Comparison of ENCODE assay signal across 13 cellular contexts in the genomic region with DNA sequence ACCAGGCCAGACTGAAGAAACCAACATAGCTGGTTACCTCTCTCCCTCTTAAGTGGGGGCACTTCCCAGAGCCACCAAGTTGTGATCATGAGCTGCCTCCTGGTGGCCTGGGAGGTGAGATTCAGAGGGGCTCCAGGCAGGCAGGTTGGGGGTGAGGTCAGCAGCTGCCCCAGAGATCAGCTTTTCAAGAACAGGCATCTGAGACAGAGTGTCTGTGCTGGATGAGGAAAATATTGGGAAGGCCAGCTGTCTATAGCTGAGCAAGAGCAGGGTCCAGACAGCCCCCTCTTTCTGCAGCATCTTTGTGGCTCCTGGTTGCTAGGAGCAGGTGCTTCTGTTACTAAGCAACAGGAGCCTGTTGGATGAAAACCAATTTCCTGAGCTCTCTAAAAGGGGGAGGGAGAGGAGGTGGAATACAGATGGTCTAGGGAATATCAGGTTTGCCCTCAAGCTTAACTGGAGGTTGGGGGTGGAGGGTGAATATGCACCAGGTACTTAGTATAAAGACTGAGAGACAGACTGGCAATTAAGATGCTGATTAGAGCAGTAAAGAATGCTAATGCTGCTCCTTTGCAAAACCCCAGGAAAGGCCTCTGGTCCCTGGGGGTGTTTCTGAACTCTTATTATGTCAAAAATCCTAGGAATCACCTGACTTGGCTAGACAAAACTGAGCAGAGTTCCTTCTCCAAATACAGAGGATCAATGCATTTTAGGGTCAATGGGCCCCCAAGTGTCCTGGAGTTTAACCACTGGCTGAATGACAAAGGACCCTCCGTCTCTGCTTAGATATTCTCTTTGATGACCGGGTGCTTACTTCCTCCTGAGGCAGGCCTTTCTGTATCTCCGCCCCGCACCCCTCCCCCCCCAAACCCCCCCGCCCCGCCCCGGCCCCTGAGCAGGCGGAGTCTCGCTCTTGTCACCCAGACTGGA. TPM values are rescaled to one million over a fixed set of nuclear protein-coding genes. Genes with fewer than 3 reads are reported as not detected.
A peak's percentile ranks its signal among the peaks of the same experiment; 100 is the strongest.
DNase-seq lines count a peak whose midpoint lies in the region; ATAC-seq and TF ChIP-seq lines count a peak whose summit lies in the region.
"Had no signal": no experiment of that assay in that cellular context is flagged by ENCODE, and none has a peak within 500 bp of the region (broad histone marks: within the 10 kb centered on the region; RNA-seq: fewer than 3 reads in every experiment).

No MANE protein-coding gene starts in this region.

- peak; percentile 8 for DNase-seq in activated naive CD4-positive, alpha-beta T cell treated with anti-CD3 and anti-CD28 coated beads, Interleukin-2, amount 50 U/mL, for 16 hours
- no peak for DNase-seq in activated naive CD4-positive, alpha-beta T cell treated with anti-CD3 and anti-CD28 coated beads for 36 hours
- DNase-seq in NCI-H2171 treated with DMSO at 0.1 percent for 48 hours (lab: John Stamatoyannopoulos, UW) (peak; percentile 91), germinal center (ENCODE audit: low spot score) (peak; percentile 2), MM.1S (no peak), kidney tubule cell (ENCODE audit: low spot score) (no peak)
- DNase-seq: activated B cell treated with CpG ODN at 0.5 μM for 24 hours had no signal

- H3K36me3 ChIP-seq in MM.1S (replicated peaks; ENCODE audit: insufficient read depth, low read length) = no peaks in the 10 kb centered on the region
- H3K36me3 ChIP-seq: vagina had no signal

- no peak overlapping the region for H3K4me3 ChIP-seq in MM.1S (ENCODE audit: low read length)
- H3K4me3 ChIP-seq: vagina had no signal

- no peaks in the 10 kb centered on the region for H3F3A ChIP-seq in MM.1S (ENCODE audit: insufficient read depth, low read length)

- no peaks in the 10 kb centered on the region for H3K27me3 ChIP-seq in MM.1S (replicated peaks; ENCODE audit: insufficient read depth, low read length)
- H3K27me3 ChIP-seq: vagina had no signal

- CTCF ChIA-PET in activated naive CD4-positive, alpha-beta T cell treated with anti-CD3 and anti-CD28 coated beads for 36 hours (lab: Charles Lee) = interaction anchor here (0.6 kb wide), 1 partner anchor 1726 kb away, joined by 3 read pairs; no protein-coding TSS in a partner anchor

- intact Hi-C loops in activated naive CD4-positive, alpha-beta T cell treated with anti-CD3 and anti-CD28 coated beads for 36 hours (cut with micrococcal nuclease) = no loop called here

- TF ChIP-seq CTCF in MM.1S (IDR thresholded peaks at IDR 0.05; ENCODE audit: low read length) = no peak

- no peaks in the 10 kb centered on the region for H4K20me1 ChIP-seq in MM.1S (ENCODE audit: insufficient read depth, low read length)

- H3K9me3 Mint-ChIP-seq in activated naive CD4-positive, alpha-beta T cell treated with anti-CD3 and anti-CD28 coated beads for 36 hours = no peaks in the 10 kb centered on the region
- H3K9me3 Mint-ChIP-seq: activated B cell treated with CpG ODN at 0.5 μM for 24 hours; naive thymus-derived CD4-positive, alpha-beta T cell had no signal

- H3K27ac Mint-ChIP-seq in activated naive CD4-positive, alpha-beta T cell treated with anti-CD3 and anti-CD28 coated beads for 36 hours = no peak overlapping the region
- H3K27ac Mint-ChIP-seq: activated B cell treated with CpG ODN at 0.5 μM for 24 hours; naive thymus-derived CD4-positive, alpha-beta T cell had no signal

- no peaks in the 10 kb centered on the region for H3K79me2 ChIP-seq in MM.1S (ENCODE audit: low read length)

- no peak overlapping the region for H3K27ac ChIP-seq in MM.1S (ENCODE audit: low read length)
- H3K27ac ChIP-seq: vagina had no signal

- no peak overlapping the region for H2AFZ ChIP-seq in MM.1S (ENCODE audit: low read length)

- no peak overlapping the region for H3K4me3 Mint-ChIP-seq in activated naive CD4-positive, alpha-beta T cell treated with anti-CD3 and anti-CD28 coated beads for 36 hours
- H3K4me3 Mint-ChIP-seq: activated B cell treated with CpG ODN at 0.5 μM for 24 hours; naive thymus-derived CD4-positive, alpha-beta T cell had no signal

- H3K4me1 Mint-ChIP-seq in activated naive CD4-positive, alpha-beta T cell treated with anti-CD3 and anti-CD28 coated beads for 36 hours (ENCODE audit: low read depth) = no peaks in the 10 kb centered on the region
- H3K4me1 Mint-ChIP-seq: activated B cell treated with CpG ODN at 0.5 μM for 24 hours had no signal

- H3K4me2 ChIP-seq in MM.1S (ENCODE audit: low read depth, low read length) = no peak overlapping the region

- no peaks in the 10 kb centered on the region for H3K9me2 ChIP-seq in MM.1S (replicated peaks; ENCODE audit: insufficient read depth, low read length)

- no peak overlapping the region for H3K9ac ChIP-seq in MM.1S (ENCODE audit: low read length)

- H3K36me3 Mint-ChIP-seq in activated naive CD4-positive, alpha-beta T cell treated with anti-CD3 and anti-CD28 coated beads for 36 hours (ENCODE audit: low read depth) = no peaks in the 10 kb centered on the region
- H3K36me3 Mint-ChIP-seq: naive thymus-derived CD4-positive, alpha-beta T cell had no signal

- H3K4me1 ChIP-seq in MM.1S (ENCODE audit: low read length) = no peaks in the 10 kb centered on the region
- H3K4me1 ChIP-seq: vagina had no signal

- H3K27me3 Mint-ChIP-seq in activated naive CD4-positive, alpha-beta T cell treated with anti-CD3 and anti-CD28 coated beads for 36 hours (ENCODE audit: low read depth) = no peaks in the 10 kb centered on the region
- H3K27me3 Mint-ChIP-seq: activated B cell treated with CpG ODN at 0.5 μM for 24 hours; naive thymus-derived CD4-positive, alpha-beta T cell had no signal

- ATAC-seq in HG02870 (IDR thresholded peaks at IDR 0.05; ENCODE audit: unreplicated experiment) (no peak), HG03520 (IDR thresholded peaks at IDR 0.05; ENCODE audit: unreplicated experiment) (no peak)
- ATAC-seq: naive thymus-derived CD4-positive, alpha-beta T cell had no signal

- H3K9me3 ChIP-seq in MM.1S (replicated peaks; ENCODE audit: insufficient read depth, low read length) = no peaks in the 10 kb centered on the region
- H3K9me3 ChIP-seq: vagina had no signal

RNA-seq across cellular contexts. Expression of a gene that starts 21.4 kb away (rescaled TPM):
- not detected for total RNA-seq in activated naive CD4-positive, alpha-beta T cell treated with anti-CD3 and anti-CD28 coated beads for 36 hours
- total RNA-seq: activated B cell treated with CpG ODN at 0.5 μM for 24 hours; bronchial epithelial cell; epithelial cell of proximal tubule; naive thymus-derived CD4-positive, alpha-beta T cell; vagina had no signal

Comparison
In these comparisons a context has a peak if more than half of its experiments do, and no peak if none do; other contexts are left out.
1. DNase-seq: peak in activated naive CD4-positive, alpha-beta T cell treated with anti-CD3 and anti-CD28 coated beads, Interleukin-2, amount 50 U/mL, for 16 hours (single experiment), NCI-H2171 treated with DMSO at 0.1 percent for 48 hours (single experiment) and germinal center (single experiment); none in activated naive CD4-positive, alpha-beta T cell treated with anti-CD3 and anti-CD28 coated beads for 36 hours (single experiment), MM.1S (single experiment) and kidney tubule cell (single experiment).